16 cellular contexts compared by ENCODE assay signal in the genomic region with DNA sequence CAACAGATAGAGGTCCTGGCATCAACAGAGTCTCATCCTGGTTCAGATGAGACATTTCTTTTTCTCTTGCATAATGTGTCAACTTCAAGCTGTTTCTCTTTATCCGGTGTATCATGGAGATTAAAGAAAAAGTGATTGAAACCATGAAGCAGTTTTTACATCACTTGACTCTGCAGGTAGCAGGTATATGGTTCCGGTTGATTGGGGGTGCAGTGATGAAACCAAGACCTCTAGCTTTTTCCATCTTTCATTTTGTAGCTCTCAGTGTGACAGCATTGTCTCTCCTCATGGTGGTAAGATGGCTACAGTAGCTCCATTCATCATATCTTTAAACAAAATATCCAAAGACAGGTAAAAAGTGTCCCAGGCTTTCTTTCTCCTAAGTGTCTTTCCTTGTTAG.
"Had no signal": no experiment of that assay in that cellular context is flagged by ENCODE, and none has a peak within 500 bp of the region (broad histone marks: within the 10 kb centered on the region; RNA-seq: fewer than 3 reads in every experiment).

No MANE protein-coding gene starts in this region.

- H3K36me3 Mint-ChIP-seq: IgD-negative memory B cell had no signal

- ATAC-seq: K562 had no signal

- H3K9me3 Mint-ChIP-seq: IgD-negative memory B cell had no signal

- DNase-seq: Kasumi-1, MM.1S, NCI-H1092 treated with DMSO at 0.1 percent for 48 hours, NCI-H1436, NCI-H187, NCI-H2029, NCI-H2081 treated with DMSO at 0.1 percent for 48 hours, NCI-H226, NCI-H510A, NCI-H69, NCI-H774, Right ventricle myocardium superior, RPMI8226, SIG-M5 had no signal

- H3K4me3 Mint-ChIP-seq: IgD-negative memory B cell had no signal

- H3K27ac Mint-ChIP-seq: IgD-negative memory B cell had no signal
